2 cellular contexts compared by ENCODE assay signal in genomic region chr4:41994461-41994860, GRCh38.
TF ChIP-seq lines count a peak whose summit lies in the region.

No MANE protein-coding gene starts in this region.

TF ChIP-seq in SK-N-SH, 30 proteins besides CTCF, POLR2A, EP300 and RAD21 (continued from another document):
- no peak for TF ChIP-seq REST (IDR thresholded peaks at IDR 0.05; ENCODE audit: low read depth, low read length)
- no peak for TF ChIP-seq TAF1 (IDR thresholded peaks at IDR 0.05; ENCODE audit: borderline replicate concordance, low read depth, low read length)
- TF ChIP-seq, protein P1, sequence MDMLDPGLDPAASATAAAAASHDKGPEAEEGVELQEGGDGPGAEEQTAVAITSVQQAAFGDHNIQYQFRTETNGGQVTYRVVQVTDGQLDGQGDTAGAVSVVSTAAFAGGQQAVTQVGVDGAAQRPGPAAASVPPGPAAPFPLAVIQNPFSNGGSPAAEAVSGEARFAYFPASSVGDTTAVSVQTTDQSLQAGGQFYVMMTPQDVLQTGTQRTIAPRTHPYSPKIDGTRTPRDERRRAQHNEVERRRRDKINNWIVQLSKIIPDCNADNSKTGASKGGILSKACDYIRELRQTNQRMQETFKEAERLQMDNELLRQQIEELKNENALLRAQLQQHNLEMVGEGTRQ (IDR thresholded peaks at IDR 0.05; ENCODE audit: borderline replicate concordance, low read depth, low read length) = no peak
TF ChIP-seq in SK-N-SH: peak in this region for 0.

TF ChIP-seq in SK-N-SH treated with all-trans-retinoic acid at 6 μM for 48 hours, 23 proteins besides CTCF, POLR2A, EP300 and RAD21 (continued from another document):
- no peak for TF ChIP-seq POU6F1 (CRISPR knock-in tag; IDR thresholded peaks at IDR 0.05; ENCODE audit: borderline replicate concordance, low read depth)
